ENCODE assay signal across 13 cellular contexts in genomic region chr20:49100934-49101333, GRCh38. TPM values are rescaled to one million over a fixed set of nuclear protein-coding genes. Genes with fewer than 3 reads are reported as not detected.
DNase-seq lines count a peak whose midpoint lies in the region; ATAC-seq and TF ChIP-seq lines count a peak whose summit lies in the region.
"Had no signal": no experiment of that assay in that cellular context is flagged by ENCODE, and none has a peak within 500 bp of the region (broad histone marks: within the 10 kb centered on the region; RNA-seq: fewer than 3 reads in every experiment).

No MANE protein-coding gene starts in this region.

- H3K36me3 ChIP-seq in aorta (ENCODE audit: control insufficient read depth in 1 of 2, insufficient read depth in 2 of 2, low read length in 1 of 2) (peaks cover 0 to 3% of the 10 kb centered on the region in 2 donors), heart left ventricle (peaks cover 0 to 96% (median 74%) of the 10 kb centered on the region in 9 donors), gastroesophageal sphincter (peaks cover 4 to 93% of the 10 kb centered on the region in 2 donors)
- H3K36me3 ChIP-seq: colonic mucosa had no signal

- 92% methylated on average over 3 of the region's 3 CpGs for WGBS in aorta, 2 donors
- 69 to 87% (median 84%) methylated on average over 3 of the region's 3 CpGs for WGBS in heart left ventricle, 4 donors
- 60 to 84% methylated on average over 3 of the region's 3 CpGs for WGBS in gastroesophageal sphincter (ENCODE audit: low coverage in 1 of 2), 2 donors

- H3K27ac ChIP-seq in aorta (ENCODE audit: low read depth in 1 of 2, low read length in 2 of 2) (no peak overlapping the region), heart left ventricle (peak overlapping the region in 1 of 12 donors; percentile 35), gastroesophageal sphincter (no peak overlapping the region)
- H3K27ac ChIP-seq: colonic mucosa, esophagus squamous epithelium, prostate gland had no signal

- peak overlapping the region; percentile 81 for H3K27ac Mint-ChIP-seq in activated naive CD4-positive, alpha-beta T cell treated with anti-CD3 and anti-CD28 coated beads, Interleukin-2, amount 10 ng/mL, durations not matched to agents 7 days and 5 days
- peak overlapping the region; percentile 89 for H3K27ac Mint-ChIP-seq in T-helper 17 cell
- H3K27ac Mint-ChIP-seq in effector memory CD8-positive, alpha-beta T cell: peak overlapping the region; percentile 15 to 77
- H3K27ac Mint-ChIP-seq in stimulated activated memory B cell treated with anti-CD40 and anti-IgM and Interleukin-4, amounts not matched to agents 10 μg/mL and 1 μg/mL and 100 μg/mL, for 72 hours: peak overlapping the region; percentile 79

- no peak for TF ChIP-seq CTCF in heart left ventricle (IDR thresholded peaks at IDR 0.05)
- no peak for TF ChIP-seq CTCF in gastroesophageal sphincter (IDR thresholded peaks at IDR 0.05)

- H3K4me1 ChIP-seq in aorta (ENCODE audit: control insufficient read depth in 1 of 2, insufficient read depth in 2 of 2, low read length in 2 of 2) (peaks cover 0 to 2% of the 10 kb centered on the region in 2 donors), heart left ventricle (peaks cover 0 to 16% (median 0%) of the 10 kb centered on the region in 12 donors), gastroesophageal sphincter (no peaks in the 10 kb centered on the region)
- H3K4me1 ChIP-seq: colonic mucosa, esophagus squamous epithelium had no signal

- H3K9me3 Mint-ChIP-seq in activated naive CD4-positive, alpha-beta T cell treated with anti-CD3 and anti-CD28 coated beads, Interleukin-2, amount 10 ng/mL, durations not matched to agents 7 days and 5 days: no peaks in the 10 kb centered on the region
- H3K9me3 Mint-ChIP-seq in effector memory CD8-positive, alpha-beta T cell: no peaks in the 10 kb centered on the region
- H3K9me3 Mint-ChIP-seq in stimulated activated memory B cell treated with anti-CD40 and anti-IgM and Interleukin-4, amounts not matched to agents 10 μg/mL and 1 μg/mL and 100 μg/mL, for 72 hours: no peaks in the 10 kb centered on the region

- peak; percentile 33 for ATAC-seq in T-helper 17 cell
- ATAC-seq in effector memory CD8-positive, alpha-beta T cell (replicated peaks): peak; percentile 26
- ATAC-seq in stimulated activated memory B cell treated with anti-CD40 and anti-IgM and Interleukin-4, amounts not matched to agents 10 μg/mL and 1 μg/mL and 100 μg/mL, for 72 hours: peak; percentile 75
- ATAC-seq in aorta (ENCODE audit: low FRiP score): no peak
- ATAC-seq in heart left ventricle: no peak
- no peak for ATAC-seq in gastroesophageal sphincter

- no peak for DNase-seq in activated naive CD4-positive, alpha-beta T cell treated with anti-CD3 and anti-CD28 coated beads, Interleukin-2, amount 10 ng/mL, durations not matched to agents 7 days and 5 days
- no peak for DNase-seq in activated naive CD4-positive, alpha-beta T cell treated with anti-CD3 and anti-CD28 coated beads, Interleukin-2, amount 50 U/mL, for 16 hours
- DNase-seq in T-helper 17 cell (no peak), aorta (no peak), heart left ventricle (no peak)
- DNase-seq in effector memory CD8-positive, alpha-beta T cell: no peak
- DNase-seq: activated CD4-positive, alpha-beta T cell treated with anti-CD3 and anti-CD28 coated beads for 48 hours; colonic mucosa; esophagus squamous epithelium; GOT3 had no signal

- H3K9me3 ChIP-seq in T-helper 17 cell (ENCODE audit: control insufficient read depth, low read length, poor library complexity, severe bottlenecking) (no peaks in the 10 kb centered on the region), aorta (ENCODE audit: control insufficient read depth, low read length) (no peaks in the 10 kb centered on the region), heart left ventricle (no peaks in the 10 kb centered on the region), gastroesophageal sphincter (no peaks in the 10 kb centered on the region)
- H3K9me3 ChIP-seq: colonic mucosa, esophagus squamous epithelium, prostate gland had no signal

- H3K4me1 Mint-ChIP-seq in activated naive CD4-positive, alpha-beta T cell treated with anti-CD3 and anti-CD28 coated beads, Interleukin-2, amount 10 ng/mL, durations not matched to agents 7 days and 5 days: peaks cover 14% of the 10 kb centered on the region
- H3K4me1 Mint-ChIP-seq in T-helper 17 cell: peaks cover 14% of the 10 kb centered on the region
- H3K4me1 Mint-ChIP-seq in effector memory CD8-positive, alpha-beta T cell (ENCODE audit: low read depth in 2 of 2): peaks cover 9 to 22% of the 10 kb centered on the region in 2 donors
- H3K4me1 Mint-ChIP-seq in stimulated activated memory B cell treated with anti-CD40 and anti-IgM and Interleukin-4, amounts not matched to agents 10 μg/mL and 1 μg/mL and 100 μg/mL, for 72 hours: peaks cover 22% of the 10 kb centered on the region

- no peaks in the 10 kb centered on the region for H3K27me3 Mint-ChIP-seq in activated naive CD4-positive, alpha-beta T cell treated with anti-CD3 and anti-CD28 coated beads, Interleukin-2, amount 10 ng/mL, durations not matched to agents 7 days and 5 days
- no peaks in the 10 kb centered on the region for H3K27me3 Mint-ChIP-seq in T-helper 17 cell
- H3K27me3 Mint-ChIP-seq in effector memory CD8-positive, alpha-beta T cell: no peaks in the 10 kb centered on the region
- no peaks in the 10 kb centered on the region for H3K27me3 Mint-ChIP-seq in stimulated activated memory B cell treated with anti-CD40 and anti-IgM and Interleukin-4, amounts not matched to agents 10 μg/mL and 1 μg/mL and 100 μg/mL, for 72 hours

- intact Hi-C loops in aorta (cut with DNase I): no loop called here
- intact Hi-C loops in heart left ventricle (cut with DNase I): no loop called here

- peaks cover 63% of the 10 kb centered on the region for H3K36me3 Mint-ChIP-seq in activated naive CD4-positive, alpha-beta T cell treated with anti-CD3 and anti-CD28 coated beads, Interleukin-2, amount 10 ng/mL, durations not matched to agents 7 days and 5 days
- H3K36me3 Mint-ChIP-seq in T-helper 17 cell (ENCODE audit: low read depth): peaks cover 5% of the 10 kb centered on the region
- H3K36me3 Mint-ChIP-seq in effector memory CD8-positive, alpha-beta T cell (ENCODE audit: insufficient read depth): peaks cover 42% of the 10 kb centered on the region
- H3K36me3 Mint-ChIP-seq in stimulated activated memory B cell treated with anti-CD40 and anti-IgM and Interleukin-4, amounts not matched to agents 10 μg/mL and 1 μg/mL and 100 μg/mL, for 72 hours: peaks cover 75% of the 10 kb centered on the region

- H3K4me3 Mint-ChIP-seq in activated naive CD4-positive, alpha-beta T cell treated with anti-CD3 and anti-CD28 coated beads, Interleukin-2, amount 10 ng/mL, durations not matched to agents 7 days and 5 days: no peak overlapping the region
- H3K4me3 Mint-ChIP-seq in T-helper 17 cell: peak overlapping the region; percentile 19
- peak overlapping the region in 1 of 2 donors; percentile 11 for H3K4me3 Mint-ChIP-seq in effector memory CD8-positive, alpha-beta T cell
- H3K4me3 Mint-ChIP-seq in stimulated activated memory B cell treated with anti-CD40 and anti-IgM and Interleukin-4, amounts not matched to agents 10 μg/mL and 1 μg/mL and 100 μg/mL, for 72 hours: no peak overlapping the region

- H3K27me3 ChIP-seq in aorta (ENCODE audit: control insufficient read depth in 1 of 2, insufficient read depth in 2 of 2, low read length in 1 of 2) (no peaks in the 10 kb centered on the region), heart left ventricle (no peaks in the 10 kb centered on the region), gastroesophageal sphincter (no peaks in the 10 kb centered on the region)
- H3K27me3 ChIP-seq: colonic mucosa, esophagus squamous epithelium had no signal

- CTCF ChIA-PET in activated naive CD4-positive, alpha-beta T cell treated with anti-CD3 and anti-CD28 coated beads, Interleukin-2, amount 10 ng/mL, durations not matched to agents 7 days and 5 days (lab: Charles Lee): interaction anchor here (1.3 kb wide), 1 partner anchor 12 kb away, joined by 4 read pairs; no protein-coding TSS in a partner anchor

- no peak overlapping the region for H3K4me3 ChIP-seq in aorta (ENCODE audit: low read length in 2 of 2)
- H3K4me3 ChIP-seq in heart left ventricle: no peak overlapping the region
- no peak overlapping the region for H3K4me3 ChIP-seq in gastroesophageal sphincter
- H3K4me3 ChIP-seq: colonic mucosa, esophagus squamous epithelium, prostate gland had no signal

- no peak for TF ChIP-seq POLR2A in heart left ventricle (IDR thresholded peaks at IDR 0.05)
- no peak for TF ChIP-seq POLR2A in gastroesophageal sphincter (IDR thresholded peaks at IDR 0.05)

- no peak for TF ChIP-seq EP300 in gastroesophageal sphincter (IDR thresholded peaks at IDR 0.05)

RNA-seq across cellular contexts. Expression of gene CSE1L, which starts 54.8 kb away (rescaled TPM):
- total RNA-seq in T-helper 17 cell: 10 to 100 TPM; 26.8 to 33.0 TPM
- 10 to 100 TPM; 31.0 to 34.1 TPM for total RNA-seq in aorta
- 10 to 100 TPM; 18.0 to 18.2 TPM for polyA plus RNA-seq in aorta
- 10 to 100 TPM; 31.2 to 56.8 (median 41.9) TPM for total RNA-seq in heart left ventricle
- 10 to 100 TPM; 19.1 to 59.0 TPM for polyA plus RNA-seq in heart left ventricle
- total RNA-seq in gastroesophageal sphincter: 10 to 100 TPM; 35.8 to 55.6 (median 42.2) TPM

Comparison
In these comparisons a context has a peak if more than half of its experiments do, and no peak if none do; other contexts are left out.
1. ATAC-seq: peak in T-helper 17 cell (single experiment), effector memory CD8-positive, alpha-beta T cell (single experiment) and stimulated activated memory B cell treated with anti-CD40 and anti-IgM and Interleukin-4, amounts not matched to agents 10 μg/mL and 1 μg/mL and 100 μg/mL, for 72 hours (single experiment); none in aorta (single experiment), heart left ventricle (0 of 4) and gastroesophageal sphincter (single experiment).
2. Peak in every context shown above with its lines, with median percentiles within 50 percentile points of each other: H3K27ac Mint-ChIP-seq.